ENCODE assay signal across 17 cellular contexts in genomic region chr2:113278812-113279139, GRCh38. TPM values are rescaled to one million over a fixed set of nuclear protein-coding genes. Genes with fewer than 3 reads are reported as not detected.
DNase-seq lines count a peak whose midpoint lies in the region; ATAC-seq, FAIRE-seq and TF ChIP-seq lines count a peak whose summit lies in the region.
"Had no signal": no experiment of that assay in that cellular context is flagged by ENCODE, and none has a peak within 500 bp of the region (broad histone marks: within the 10 kb centered on the region; RNA-seq: fewer than 3 reads in every experiment).

PAX8 (minus strand) TSS chr2:113278921; CDS start chr2:113278394, 527 bp downstream.

- peaks cover 32% of the 10 kb centered on the region for H3K4me1 ChIP-seq in GM23338 (ENCODE audit: insufficient read depth)
- H3K4me1 ChIP-seq in astrocyte (ENCODE audit: insufficient read depth, low read length) = peaks cover 28% of the 10 kb centered on the region
- H3K4me1 ChIP-seq in iPS-20b (ENCODE audit: insufficient read depth, low read length) = peaks cover 3% of the 10 kb centered on the region

- no peaks in the 10 kb centered on the region for H3K36me3 ChIP-seq in GM23338 (ENCODE audit: insufficient read depth)
- no peaks in the 10 kb centered on the region for H3K36me3 ChIP-seq in astrocyte (ENCODE audit: insufficient read depth, low read length)
- no peaks in the 10 kb centered on the region for H3K36me3 ChIP-seq in iPS-20b (ENCODE audit: insufficient read depth, low read depth, low read length)
- H3K36me3 ChIP-seq: WERI-Rb-1 had no signal

- DNase-seq in GM23338 (ENCODE audit: low spot score) (peak; percentile 48), astrocyte (ENCODE audit: low read depth) (no peak), progenitor cell of endocrine pancreas (ENCODE audit: low spot score, unreplicated experiment) (no peak), medulla oblongata (ENCODE audit: extremely low spot score) (no peak), T-helper 9 cell (no peak)
- DNase-seq: activated effector memory CD4-positive, alpha-beta T cell treated with Interleukin-2 at 50 U/mL for 16 hours; COR-L47; immature natural killer cell; midbrain; NCI-H1092; NCI-H774; stimulated activated naive CD4-positive, alpha-beta T cell; WERI-Rb-1 had no signal

- TF ChIP-seq CTCF in GM23338 (conservative IDR thresholded peaks at IDR 0.05; ENCODE audit: low read depth in 2 of 2) (no peak), astrocyte (IDR thresholded peaks at IDR 0.05; ENCODE audit: insufficient read depth, low read depth, low read length) (no peak), progenitor cell of endocrine pancreas (IDR thresholded peaks at IDR 0.05; ENCODE audit: unreplicated experiment) (no peak)

- H2AFZ ChIP-seq in GM23338 (peak within 1 kb of the TSS; percentile 97), astrocyte (ENCODE audit: low read depth, low read length) (no peak within 1 kb of the TSS)

- H3K4me3 Mint-ChIP-seq in GM23338 (peak within 1 kb of the TSS; percentile 75), astrocyte (ENCODE audit: unreplicated experiment) (no peak within 1 kb of the TSS), progenitor cell of endocrine pancreas (ENCODE audit: low read depth) (peak within 1 kb of the TSS; percentile 24)
- H3K4me3 Mint-ChIP-seq: immature natural killer cell had no signal

- peaks cover 95% of the 10 kb centered on the region for H3K27me3 ChIP-seq in GM23338 (ENCODE audit: insufficient read depth)
- peaks cover 41% of the 10 kb centered on the region for H3K27me3 ChIP-seq in astrocyte (ENCODE audit: insufficient read depth, low read length)
- H3K27me3 ChIP-seq in iPS-20b (ENCODE audit: insufficient read depth, low read length) = peaks cover 99% of the 10 kb centered on the region

- ATAC-seq in GM23338 = peak; percentile 9
- ATAC-seq in GM21825 (IDR thresholded peaks at IDR 0.05; ENCODE audit: unreplicated experiment) = no peak
- no peak for ATAC-seq in HG03045 (IDR thresholded peaks at IDR 0.05; ENCODE audit: unreplicated experiment)
- ATAC-seq: K562 had no signal

- no peak within 1 kb of the TSS for H3K27ac Mint-ChIP-seq in GM23338
- no peak within 1 kb of the TSS for H3K27ac Mint-ChIP-seq in astrocyte (ENCODE audit: unreplicated experiment)
- H3K27ac Mint-ChIP-seq in progenitor cell of endocrine pancreas = no peak within 1 kb of the TSS
- H3K27ac Mint-ChIP-seq: immature natural killer cell had no signal

- H3K36me3 Mint-ChIP-seq in GM23338 (ENCODE audit: low read depth) (no peaks in the 10 kb centered on the region), astrocyte (ENCODE audit: low read depth, unreplicated experiment) (no peaks in the 10 kb centered on the region), progenitor cell of endocrine pancreas (ENCODE audit: insufficient read depth) (no peaks in the 10 kb centered on the region)
- H3K36me3 Mint-ChIP-seq: immature natural killer cell had no signal

- no peaks in the 10 kb centered on the region for H3K9me2 ChIP-seq in GM23338 (ENCODE audit: insufficient read depth)

- H3K9me3 Mint-ChIP-seq in GM23338 = no peaks in the 10 kb centered on the region
- H3K9me3 Mint-ChIP-seq in astrocyte (ENCODE audit: unreplicated experiment) = no peaks in the 10 kb centered on the region
- H3K9me3 Mint-ChIP-seq in progenitor cell of endocrine pancreas (ENCODE audit: low read depth) = no peaks in the 10 kb centered on the region
- H3K9me3 Mint-ChIP-seq: immature natural killer cell had no signal

- H3K9ac ChIP-seq in astrocyte (ENCODE audit: low read length) = no peak within 1 kb of the TSS
- H3K9ac ChIP-seq in iPS-20b (ENCODE audit: low read depth, low read length) = no peak within 1 kb of the TSS

- H3K4me3 ChIP-seq in GM23338 = peak within 1 kb of the TSS; percentile 70
- H3K4me3 ChIP-seq in astrocyte (ENCODE audit: insufficient read depth, low read depth, low read length) = no peak within 1 kb of the TSS
- H3K4me3 ChIP-seq in iPS-20b (ENCODE audit: low read length) = peak within 1 kb of the TSS; percentile 63
- H3K4me3 ChIP-seq: K562 had no signal

- peaks cover 85% of the 10 kb centered on the region for H3K27me3 Mint-ChIP-seq in GM23338 (ENCODE audit: insufficient read depth, low read depth, poor library complexity)
- peaks cover 63% of the 10 kb centered on the region for H3K27me3 Mint-ChIP-seq in astrocyte (ENCODE audit: low read depth, unreplicated experiment)
- peaks cover 93% of the 10 kb centered on the region for H3K27me3 Mint-ChIP-seq in progenitor cell of endocrine pancreas

- H3K9me3 ChIP-seq in astrocyte (ENCODE audit: insufficient read depth, low read depth, low read length) (no peaks in the 10 kb centered on the region), iPS-20b (ENCODE audit: insufficient read depth, low read depth, low read length) (no peaks in the 10 kb centered on the region; the same call in 1 of the 2 replicates)

- H3K27ac ChIP-seq in GM23338 (ENCODE audit: low read depth) (no peak within 1 kb of the TSS), astrocyte (ENCODE audit: low read depth, low read length) (no peak within 1 kb of the TSS), iPS-20b (ENCODE audit: low read length) (no peak within 1 kb of the TSS)
- H3K27ac ChIP-seq: WERI-Rb-1 had no signal

- peaks cover 21% of the 10 kb centered on the region for H3K4me1 Mint-ChIP-seq in GM23338
- peaks cover 18% of the 10 kb centered on the region for H3K4me1 Mint-ChIP-seq in astrocyte (ENCODE audit: low read depth, unreplicated experiment)
- H3K4me1 Mint-ChIP-seq in progenitor cell of endocrine pancreas (ENCODE audit: low read depth) = peaks cover 10% of the 10 kb centered on the region

- H4K20me1 ChIP-seq in GM23338 (replicated peaks; ENCODE audit: insufficient read depth) = peaks cover 10% of the 10 kb centered on the region
- no peaks in the 10 kb centered on the region for H4K20me1 ChIP-seq in astrocyte (ENCODE audit: insufficient read depth, low read length)

- no peak for FAIRE-seq in astrocyte (lab: Jason Lieb, UNC)
- FAIRE-seq: K562 had no signal

- no peaks in the 10 kb centered on the region for H3F3A ChIP-seq in GM23338 (replicated peaks; ENCODE audit: low read depth)

- H3K4me2 ChIP-seq in GM23338 = peak within 1 kb of the TSS; percentile 92
- peak within 1 kb of the TSS; percentile 54 for H3K4me2 ChIP-seq in astrocyte (ENCODE audit: low read length)

- H3K79me2 ChIP-seq in GM23338 (replicated peaks; ENCODE audit: insufficient read depth) = no peaks in the 10 kb centered on the region
- H3K79me2 ChIP-seq in astrocyte (ENCODE audit: insufficient read depth, low read length) = no peaks in the 10 kb centered on the region

TF ChIP-seq in GM23338, 12 proteins besides CTCF, POLR2A, EP300 and RAD21 (continues in another document):
- TF ChIP-seq ZNF331 (CRISPR knock-in tag; IDR thresholded peaks at IDR 0.05; ENCODE audit: low read depth) (no peak), REST (IDR thresholded peaks at IDR 0.05; ENCODE audit: unreplicated experiment) (no peak), EZH2 (IDR thresholded peaks at IDR 0.05; ENCODE audit: low read depth, unreplicated experiment) (peak; percentile 88), NANOG (IDR thresholded peaks at IDR 0.05; ENCODE audit: borderline replicate concordance) (no peak), ZNF114 (CRISPR knock-in tag; IDR thresholded peaks at IDR 0.05) (no peak)

RNA-seq across cellular contexts. Expression of gene PAX8, which starts in this region (rescaled TPM):
- total RNA-seq in GM23338 (2014; rRNA removed; shearing (Covaris generic)) = 0.16 and 0.21 TPM in 2 replicates
- 0.32 and 0.43 TPM in 2 replicates for polyA plus RNA-seq in GM23338 (2016; fragmentation: Nextera tagmentation; extraction: Ambion mirVana)
- total RNA-seq in astrocyte (0.48 and 1.2 TPM in 2 replicates), progenitor cell of endocrine pancreas (3.9 and 8.4 TPM in 2 replicates)

Comparison
In these comparisons a context has a peak if more than half of its experiments do, and no peak if none do; other contexts are left out.
1. Peak in DNase-seq, ATAC-seq, H3K4me3 ChIP-seq and H3K4me2 ChIP-seq in GM23338; RNA of the gene not detected or under 1 TPM.